1 cellular context compared by ENCODE assay signal in the genomic region with DNA sequence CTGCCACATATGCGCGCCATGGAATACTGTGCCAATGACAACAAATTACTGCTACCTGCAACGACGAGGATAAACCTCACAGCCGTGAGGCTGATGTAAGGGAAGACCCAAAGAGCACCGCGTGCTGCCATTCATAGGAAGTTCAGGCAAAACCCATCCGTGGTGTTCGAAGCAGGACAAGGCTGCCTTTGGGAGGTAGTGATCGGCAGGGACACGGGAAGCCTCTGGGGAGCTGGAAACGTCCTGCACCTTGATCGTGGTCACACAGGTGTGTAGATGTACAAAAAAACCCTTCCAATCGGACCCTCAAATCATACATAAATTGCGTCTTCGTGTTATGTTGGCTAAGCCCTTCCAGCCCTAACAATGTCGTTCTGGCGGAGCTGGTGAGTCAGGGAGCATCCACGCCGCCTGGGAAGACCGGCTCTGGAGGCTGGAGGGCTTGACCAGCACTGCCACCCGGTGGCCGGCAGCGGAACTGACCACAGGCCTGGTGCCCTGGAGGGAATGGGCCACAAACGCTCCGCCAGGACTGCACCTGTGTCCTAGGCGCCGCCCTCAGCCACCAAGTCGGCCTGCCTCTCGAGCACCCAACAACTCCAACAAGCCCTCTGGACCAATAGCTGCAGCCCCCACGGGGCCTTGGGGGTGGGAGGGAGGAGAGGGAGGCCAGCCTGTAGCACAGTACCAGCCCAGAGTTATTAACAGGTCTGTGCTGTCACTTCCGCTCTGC.
TF ChIP-seq lines count a peak whose summit lies in the region.

No MANE protein-coding gene starts in this region.

TF ChIP-seq in IMR-90, 13 proteins besides CTCF, POLR2A, EP300 and RAD21:
- TF ChIP-seq NFE2L2 (IDR thresholded peaks at IDR 0.05; ENCODE audit: low read depth, low read length) (no peak), MXI1 (IDR thresholded peaks at IDR 0.05; ENCODE audit: borderline replicate concordance, low read depth, low read length) (no peak), CHD1 (IDR thresholded peaks at IDR 0.05; ENCODE audit: low read depth, low read length) (peak; percentile 58; the same call in 1 of the 2 replicates), RFX5 (IDR thresholded peaks at IDR 0.05; ENCODE audit: low read depth, low read length) (no peak), BHLHE40 (IDR thresholded peaks at IDR 0.05; ENCODE audit: low read depth, low read length) (no peak), SMC3 (IDR thresholded peaks at IDR 0.05; ENCODE audit: low read depth, low read length) (peak; percentile 93), MAFK (IDR thresholded peaks at IDR 0.05; ENCODE audit: low read depth, low read length) (no peak), RCOR1 (IDR thresholded peaks at IDR 0.05; ENCODE audit: insufficient replicate concordance, low read length) (peak; percentile 44), FOS (IDR thresholded peaks at IDR 0.05; ENCODE audit: low read depth, low read length) (peak; percentile 34; the same call in 1 of the 2 replicates), MAZ (IDR thresholded peaks at IDR 0.05; ENCODE audit: borderline replicate concordance, low read depth, low read length) (peak; percentile 29; the same call in 1 of the 2 replicates), CEBPB (IDR thresholded peaks at IDR 0.05; ENCODE audit: low read depth, low read length) (no peak)
- TF ChIP-seq, protein P1, sequence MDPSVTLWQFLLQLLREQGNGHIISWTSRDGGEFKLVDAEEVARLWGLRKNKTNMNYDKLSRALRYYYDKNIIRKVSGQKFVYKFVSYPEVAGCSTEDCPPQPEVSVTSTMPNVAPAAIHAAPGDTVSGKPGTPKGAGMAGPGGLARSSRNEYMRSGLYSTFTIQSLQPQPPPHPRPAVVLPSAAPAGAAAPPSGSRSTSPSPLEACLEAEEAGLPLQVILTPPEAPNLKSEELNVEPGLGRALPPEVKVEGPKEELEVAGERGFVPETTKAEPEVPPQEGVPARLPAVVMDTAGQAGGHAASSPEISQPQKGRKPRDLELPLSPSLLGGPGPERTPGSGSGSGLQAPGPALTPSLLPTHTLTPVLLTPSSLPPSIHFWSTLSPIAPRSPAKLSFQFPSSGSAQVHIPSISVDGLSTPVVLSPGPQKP (IDR thresholded peaks at IDR 0.05; ENCODE audit: borderline replicate concordance, low read depth, low read length) = no peak
- TF ChIP-seq, protein P2, sequence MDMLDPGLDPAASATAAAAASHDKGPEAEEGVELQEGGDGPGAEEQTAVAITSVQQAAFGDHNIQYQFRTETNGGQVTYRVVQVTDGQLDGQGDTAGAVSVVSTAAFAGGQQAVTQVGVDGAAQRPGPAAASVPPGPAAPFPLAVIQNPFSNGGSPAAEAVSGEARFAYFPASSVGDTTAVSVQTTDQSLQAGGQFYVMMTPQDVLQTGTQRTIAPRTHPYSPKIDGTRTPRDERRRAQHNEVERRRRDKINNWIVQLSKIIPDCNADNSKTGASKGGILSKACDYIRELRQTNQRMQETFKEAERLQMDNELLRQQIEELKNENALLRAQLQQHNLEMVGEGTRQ (IDR thresholded peaks at IDR 0.05; ENCODE audit: low read depth, low read length) = no peak
TF ChIP-seq in IMR-90: peak in this region for 5.
